ENCODE assay signal across 12 cellular contexts in genomic region chr2:37583867-37584266, GRCh38.
A peak's percentile ranks its signal among the peaks of the same experiment; 100 is the strongest.
DNase-seq lines count a peak whose midpoint lies in the region; ATAC-seq and TF ChIP-seq lines count a peak whose summit lies in the region.
"Had no signal": no experiment of that assay in that cellular context is flagged by ENCODE, and none has a peak within 500 bp of the region (broad histone marks: within the 10 kb centered on the region; RNA-seq: fewer than 3 reads in every experiment).

No MANE protein-coding gene starts in this region.

- H3K27ac ChIP-seq in CD4-positive, alpha-beta memory T cell (ENCODE audit: low read depth, low read length), result no peak overlapping the region
- H3K27ac ChIP-seq in PC-3 (ENCODE audit: low read length), result no peak overlapping the region

- peak overlapping the region in 7 of 8 donors; percentile 2 to 90 (median 58) for H3K4me3 Mint-ChIP-seq in CD4-positive, alpha-beta memory T cell
- H3K4me3 Mint-ChIP-seq in chondrocyte (ENCODE audit: unreplicated experiment) (no peak overlapping the region), nephron (no peak overlapping the region)

- no peaks in the 10 kb centered on the region for H3K36me3 Mint-ChIP-seq in CD4-positive, alpha-beta memory T cell
- H3K36me3 Mint-ChIP-seq in chondrocyte (ENCODE audit: low read depth), result peaks cover 2% of the 10 kb centered on the region
- no peaks in the 10 kb centered on the region for H3K36me3 Mint-ChIP-seq in nephron (ENCODE audit: low read depth)

- peaks cover 60 to 81% (median 72%) of the 10 kb centered on the region in 4 donors for H3K4me1 Mint-ChIP-seq in CD4-positive, alpha-beta memory T cell
- H3K4me1 Mint-ChIP-seq in chondrocyte (ENCODE audit: low read depth) (peaks cover 73% of the 10 kb centered on the region), nephron (peaks cover 52% of the 10 kb centered on the region)

- H3K4me2 ChIP-seq in PC-3 (ENCODE audit: low read length), result peak overlapping the region; percentile 51

- no peak for DNase-seq in CD4-positive, alpha-beta memory T cell
- DNase-seq in PC-3, result peak; percentile 74
- no peak for DNase-seq in chondrocyte (ENCODE audit: low spot score)
- no peak for DNase-seq in AML-193 (lab: John Stamatoyannopoulos, UW)
- DNase-seq in iPS-NIHi7 (ENCODE audit: extremely low spot score), result no peak
- DNase-seq in G401 (ENCODE audit: low spot score), result no peak
- DNase-seq in NCI-H748 treated with DMSO at 0.1 percent for 48 hours (lab: John Stamatoyannopoulos, UW), result no peak
- DNase-seq: activated CD8-positive, alpha-beta memory T cell treated with anti-CD3 and anti-CD28 coated beads, Interleukin-2, amount 50 U/mL, for 4 hours; DMS 273 treated with DMSO at 0.1 percent for 48 hours; NCI-H510A; stimulated activated CD4-positive, alpha-beta T cell treated with anti-CD3 and anti-CD28 coated beads, Interleukin-4, amount 100 ng/mL, for 24 hours had no signal

- no peaks in the 10 kb centered on the region for H3K27me3 ChIP-seq in CD4-positive, alpha-beta memory T cell (ENCODE audit: insufficient read depth, low read length)
- no peaks in the 10 kb centered on the region for H3K27me3 ChIP-seq in PC-3 (ENCODE audit: low read length)

- no peak overlapping the region for H2AFZ ChIP-seq in PC-3 (ENCODE audit: low read length)

- H3F3A ChIP-seq in PC-3 (ENCODE audit: low read length, unreplicated experiment), result no peaks in the 10 kb centered on the region

- no peaks in the 10 kb centered on the region for H3K79me2 ChIP-seq in PC-3 (ENCODE audit: low read length)

- peaks cover 0 to 5% (median 2%) of the 10 kb centered on the region in 8 donors for H3K9me3 Mint-ChIP-seq in CD4-positive, alpha-beta memory T cell
- H3K9me3 Mint-ChIP-seq in chondrocyte (ENCODE audit: low read depth) (peaks cover 9% of the 10 kb centered on the region), nephron (peaks cover 9% of the 10 kb centered on the region)

- intact Hi-C loops in CD4-positive, alpha-beta memory T cell (cut with micrococcal nuclease), result no loop called here
- intact Hi-C loops in PC-3 (cut with micrococcal nuclease), result no loop called here

- no peaks in the 10 kb centered on the region for H3K27me3 Mint-ChIP-seq in CD4-positive, alpha-beta memory T cell
- H3K27me3 Mint-ChIP-seq in chondrocyte (ENCODE audit: low read depth), result no peaks in the 10 kb centered on the region
- no peaks in the 10 kb centered on the region for H3K27me3 Mint-ChIP-seq in nephron (ENCODE audit: low read depth)

- no TSS peak for BruUV-seq in PC-3 (replicated peaks; lab: Mats Ljungman, UMichigan)

- peak overlapping the region; percentile 87 to 98 (median 93) for H3K27ac Mint-ChIP-seq in CD4-positive, alpha-beta memory T cell
- H3K27ac Mint-ChIP-seq in chondrocyte (ENCODE audit: unreplicated experiment), result peak overlapping the region; percentile 93
- peak overlapping the region in 2 of 3 experiments; percentile 2 to 8 for H3K27ac Mint-ChIP-seq in nephron

- in situ Hi-C loops in G401 (cut with HindIII; ENCODE audit: low sequenced_read_pairs), result no loop called here

- H3K9me3 ChIP-seq in CD4-positive, alpha-beta memory T cell (ENCODE audit: control insufficient read depth in 1 of 2, low read length in 2 of 2), result no peaks in the 10 kb centered on the region
- no peaks in the 10 kb centered on the region for H3K9me3 ChIP-seq in PC-3 (ENCODE audit: low read length)

- no peak overlapping the region for H3K9ac ChIP-seq in PC-3 (ENCODE audit: low read length)

- ATAC-seq in PC-3, result peak; percentile 13

- H3K9me2 ChIP-seq in PC-3 (replicated peaks; ENCODE audit: low read length), result no peaks in the 10 kb centered on the region

- POLR2A ChIA-PET in CD4-positive, alpha-beta memory T cell (lab: Charles Lee; ENCODE audit: partially characterized antibody), result interaction anchor here (1.9 to 11.1 kb wide), 4 partner anchors 18 to 87 kb away, joined by 6 to 322 read pairs (median 24); partner anchors contain the start of gene CDC42EP3
- POLR2A ChIA-PET in PC-3 (lab: Charles Lee; ENCODE audit: unreplicated experiment), result no interaction called here

- no peaks in the 10 kb centered on the region for H3K36me3 ChIP-seq in CD4-positive, alpha-beta memory T cell (ENCODE audit: insufficient read depth, low read length)
- H3K36me3 ChIP-seq in PC-3 (ENCODE audit: low read depth, low read length), result no peaks in the 10 kb centered on the region

- peaks cover 74% of the 10 kb centered on the region for H3K4me1 ChIP-seq in CD4-positive, alpha-beta memory T cell (ENCODE audit: insufficient read depth, low read length)
- H3K4me1 ChIP-seq in PC-3 (ENCODE audit: insufficient read depth, low read length), result peaks cover 61% of the 10 kb centered on the region

- H4K20me1 ChIP-seq in PC-3 (ENCODE audit: low read length), result no peaks in the 10 kb centered on the region

- CTCF ChIA-PET in CD4-positive, alpha-beta memory T cell (lab: Charles Lee; ENCODE audit: partially characterized antibody), result interaction anchor here (1.3 to 2.4 kb wide), 2 partner anchors 8 to 15 kb away, joined by 4 to 9 read pairs; no protein-coding TSS in a partner anchor
- CTCF ChIA-PET in PC-3 (lab: Charles Lee), result no interaction called here

- no peak overlapping the region for H3K4me3 ChIP-seq in CD4-positive, alpha-beta memory T cell (ENCODE audit: low read length in 2 of 2)
- H3K4me3 ChIP-seq in PC-3 (ENCODE audit: low read length), result no peak overlapping the region

- TF ChIP-seq CTCF in PC-3 (conservative IDR thresholded peaks at IDR 0.05; ENCODE audit: low read depth, low read length), result no peak
- TF ChIP-seq CTCF in chondrocyte (IDR thresholded peaks at IDR 0.05), result no peak
- TF ChIP-seq CTCF in nephron (IDR thresholded peaks at IDR 0.05; ENCODE audit: unreplicated experiment in 3 of 3), result no peak

Comparison
In these comparisons a context has a peak if more than half of its experiments do, and no peak if none do; other contexts are left out.
1. H3K27ac Mint-ChIP-seq: peak in every context shown above with its lines; median percentile 93 in CD4-positive, alpha-beta memory T cell; 93 in chondrocyte; 5 in nephron.
2. H3K4me3 Mint-ChIP-seq: peak in CD4-positive, alpha-beta memory T cell (7 of 8); none in chondrocyte (single experiment) and nephron (0 of 3).